Comparison of ENCODE assay signal across 1 cellular context in the genomic region with DNA sequence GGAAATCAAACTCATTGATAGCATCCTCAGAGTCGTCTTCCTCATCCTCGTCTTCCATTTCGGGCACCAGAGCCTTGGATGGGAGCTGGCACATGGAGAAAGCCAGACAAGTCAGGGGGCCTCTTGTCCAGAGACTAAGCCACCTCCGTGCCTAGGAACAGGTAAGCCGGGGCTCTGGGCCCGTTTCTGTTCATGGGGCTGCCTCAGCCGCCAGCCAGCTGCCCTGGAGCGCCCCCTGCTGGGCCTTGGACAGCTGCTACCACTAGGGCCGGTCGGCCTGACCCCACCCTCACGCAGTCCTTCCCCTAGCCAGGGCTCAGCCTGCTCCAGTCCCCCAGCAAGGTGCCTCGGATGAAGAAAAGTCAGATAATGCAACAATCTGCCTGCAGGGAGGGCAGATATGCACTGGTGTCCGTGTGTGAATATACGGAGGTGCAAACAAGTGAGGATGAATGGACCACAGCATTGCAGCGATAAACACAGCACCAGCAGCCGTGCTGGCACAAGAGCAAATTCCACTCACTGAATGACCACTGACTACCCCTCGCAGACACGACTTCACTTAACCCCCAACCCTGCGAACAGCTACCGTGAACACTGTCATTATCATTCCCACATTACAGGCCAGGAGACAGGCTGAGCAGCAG.
TF ChIP-seq lines count a peak whose summit lies in the region.

No MANE protein-coding gene starts in this region.

TF ChIP-seq in GM23338, 12 proteins besides CTCF, POLR2A, EP300 and RAD21 (continued from another document):
- TF ChIP-seq, protein P1, sequence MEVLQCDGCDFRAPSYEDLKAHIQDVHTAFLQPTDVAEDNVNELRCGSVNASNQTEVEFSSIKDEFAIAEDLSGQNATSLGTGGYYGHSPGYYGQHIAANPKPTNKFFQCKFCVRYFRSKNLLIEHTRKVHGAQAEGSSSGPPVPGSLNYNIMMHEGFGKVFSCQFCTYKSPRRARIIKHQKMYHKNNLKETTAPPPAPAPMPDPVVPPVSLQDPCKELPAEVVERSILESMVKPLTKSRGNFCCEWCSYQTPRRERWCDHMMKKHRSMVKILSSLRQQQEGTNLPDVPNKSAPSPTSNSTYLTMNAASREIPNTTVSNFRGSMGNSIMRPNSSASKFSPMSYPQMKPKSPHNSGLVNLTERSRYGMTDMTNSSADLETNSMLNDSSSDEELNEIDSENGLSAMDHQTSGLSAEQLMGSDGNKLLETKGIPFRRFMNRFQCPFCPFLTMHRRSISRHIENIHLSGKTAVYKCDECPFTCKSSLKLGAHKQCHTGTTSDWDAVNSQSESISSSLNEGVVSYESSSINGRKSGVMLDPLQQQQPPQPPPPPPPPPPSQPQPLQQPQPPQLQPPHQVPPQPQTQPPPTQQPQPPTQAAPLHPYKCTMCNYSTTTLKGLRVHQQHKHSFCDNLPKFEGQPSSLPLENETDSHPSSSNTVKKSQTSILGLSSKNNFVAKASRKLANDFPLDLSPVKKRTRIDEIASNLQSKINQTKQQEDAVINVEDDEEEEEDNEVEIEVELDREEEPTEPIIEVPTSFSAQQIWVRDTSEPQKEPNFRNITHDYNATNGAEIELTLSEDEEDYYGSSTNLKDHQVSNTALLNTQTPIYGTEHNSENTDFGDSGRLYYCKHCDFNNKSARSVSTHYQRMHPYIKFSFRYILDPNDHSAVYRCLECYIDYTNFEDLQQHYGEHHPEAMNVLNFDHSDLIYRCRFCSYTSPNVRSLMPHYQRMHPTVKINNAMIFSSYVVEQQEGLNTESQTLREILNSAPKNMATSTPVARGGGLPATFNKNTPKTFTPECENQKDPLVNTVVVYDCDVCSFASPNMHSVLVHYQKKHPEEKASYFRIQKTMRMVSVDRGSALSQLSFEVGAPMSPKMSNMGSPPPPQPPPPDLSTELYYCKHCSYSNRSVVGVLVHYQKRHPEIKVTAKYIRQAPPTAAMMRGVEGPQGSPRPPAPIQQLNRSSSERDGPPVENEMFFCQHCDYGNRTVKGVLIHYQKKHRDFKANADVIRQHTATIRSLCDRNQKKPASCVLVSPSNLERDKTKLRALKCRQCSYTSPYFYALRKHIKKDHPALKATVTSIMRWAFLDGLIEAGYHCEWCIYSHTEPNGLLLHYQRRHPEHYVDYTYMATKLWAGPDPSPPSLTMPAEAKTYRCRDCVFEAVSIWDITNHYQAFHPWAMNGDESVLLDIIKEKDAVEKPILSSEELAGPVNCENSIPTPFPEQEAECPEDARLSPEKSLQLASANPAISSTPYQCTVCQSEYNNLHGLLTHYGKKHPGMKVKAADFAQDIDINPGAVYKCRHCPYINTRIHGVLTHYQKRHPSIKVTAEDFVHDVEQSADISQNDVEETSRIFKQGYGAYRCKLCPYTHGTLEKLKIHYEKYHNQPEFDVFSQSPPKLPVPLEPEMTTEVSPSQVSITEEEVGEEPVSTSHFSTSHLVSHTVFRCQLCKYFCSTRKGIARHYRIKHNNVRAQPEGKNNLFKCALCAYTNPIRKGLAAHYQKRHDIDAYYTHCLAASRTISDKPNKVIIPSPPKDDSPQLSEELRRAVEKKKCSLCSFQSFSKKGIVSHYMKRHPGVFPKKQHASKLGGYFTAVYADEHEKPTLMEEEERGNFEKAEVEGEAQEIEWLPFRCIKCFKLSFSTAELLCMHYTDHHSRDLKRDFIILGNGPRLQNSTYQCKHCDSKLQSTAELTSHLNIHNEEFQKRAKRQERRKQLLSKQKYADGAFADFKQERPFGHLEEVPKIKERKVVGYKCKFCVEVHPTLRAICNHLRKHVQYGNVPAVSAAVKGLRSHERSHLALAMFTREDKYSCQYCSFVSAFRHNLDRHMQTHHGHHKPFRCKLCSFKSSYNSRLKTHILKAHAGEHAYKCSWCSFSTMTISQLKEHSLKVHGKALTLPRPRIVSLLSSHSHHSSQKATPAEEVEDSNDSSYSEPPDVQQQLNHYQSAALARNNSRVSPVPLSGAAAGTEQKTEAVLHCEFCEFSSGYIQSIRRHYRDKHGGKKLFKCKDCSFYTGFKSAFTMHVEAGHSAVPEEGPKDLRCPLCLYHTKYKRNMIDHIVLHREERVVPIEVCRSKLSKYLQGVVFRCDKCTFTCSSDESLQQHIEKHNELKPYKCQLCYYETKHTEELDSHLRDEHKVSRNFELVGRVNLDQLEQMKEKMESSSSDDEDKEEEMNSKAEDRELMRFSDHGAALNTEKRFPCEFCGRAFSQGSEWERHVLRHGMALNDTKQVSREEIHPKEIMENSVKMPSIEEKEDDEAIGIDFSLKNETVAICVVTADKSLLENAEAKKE (CRISPR knock-in tag; IDR thresholded peaks at IDR 0.05): no peak
- TF ChIP-seq EZH2phosphoT487 (IDR thresholded peaks at IDR 0.05; ENCODE audit: unreplicated experiment) (no peak), STAT1 (IDR thresholded peaks at IDR 0.05; ENCODE audit: unreplicated experiment) (no peak)
